Comparison of ENCODE assay signal across 22 cellular contexts in the genomic region with DNA sequence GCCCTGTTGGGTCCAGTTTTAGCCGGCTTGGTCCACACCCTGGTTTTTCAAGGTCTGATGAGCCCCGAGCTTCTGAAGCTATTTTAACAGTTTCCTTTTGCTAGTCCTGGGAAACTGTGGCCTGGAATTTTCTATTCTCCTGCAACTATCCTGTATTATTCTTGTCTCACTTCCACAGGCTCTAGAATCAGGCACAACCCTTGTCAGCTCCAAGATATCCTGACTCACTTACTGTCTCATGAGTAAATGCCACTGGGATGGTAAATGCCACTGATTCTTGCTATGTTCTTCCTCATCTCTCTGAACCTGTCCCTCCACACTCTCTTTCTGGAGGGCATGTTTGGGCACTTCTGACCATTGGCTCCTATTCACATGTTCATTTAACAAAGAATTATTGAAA.
"Had no signal": no experiment of that assay in that cellular context is flagged by ENCODE, and none has a peak within 500 bp of the region (broad histone marks: within the 10 kb centered on the region; RNA-seq: fewer than 3 reads in every experiment).

No MANE protein-coding gene starts in this region.

- H3K4me2 ChIP-seq: KMS-11 had no signal

- H3K4me1 Mint-ChIP-seq: activated B cell treated with CpG ODN at 0.5 μM for 24 hours; activated CD4-positive, alpha-beta memory T cell treated with anti-CD3 and anti-CD28 coated beads, Interleukin-2, amount 10 ng/mL, durations not matched to agents 7 days and 5 days; activated CD4-positive, alpha-beta T cell treated with anti-CD3 and anti-CD28 coated beads, Interleukin-2, amount 10 ng/mL, durations not matched to agents 7 days and 5 days; activated T-helper 17 cell treated with anti-CD3 and anti-CD28 coated beads, Interleukin-2, amount 50 U/mL, for 72 hours had no signal

- H3K36me3 ChIP-seq: Peyer's patch had no signal

- H3K27me3 ChIP-seq: Peyer's patch had no signal

- H3K9me3 ChIP-seq: Peyer's patch had no signal

- H3K27me3 Mint-ChIP-seq: activated B cell treated with CpG ODN at 0.5 μM for 24 hours; activated CD4-positive, alpha-beta memory T cell treated with anti-CD3 and anti-CD28 coated beads, Interleukin-2, amount 10 ng/mL, durations not matched to agents 7 days and 5 days; activated CD4-positive, alpha-beta T cell treated with anti-CD3 and anti-CD28 coated beads, Interleukin-2, amount 10 ng/mL, durations not matched to agents 7 days and 5 days; activated naive CD8-positive, alpha-beta T cell; activated T-helper 17 cell treated with anti-CD3 and anti-CD28 coated beads, Interleukin-2, amount 50 U/mL, for 72 hours had no signal

- H3K4me3 ChIP-seq: Peyer's patch had no signal

- H3K4me3 Mint-ChIP-seq: activated B cell treated with CpG ODN at 0.5 μM for 24 hours; activated CD4-positive, alpha-beta memory T cell treated with anti-CD3 and anti-CD28 coated beads, Interleukin-2, amount 10 ng/mL, durations not matched to agents 7 days and 5 days; activated CD4-positive, alpha-beta T cell treated with anti-CD3 and anti-CD28 coated beads, Interleukin-2, amount 10 ng/mL, durations not matched to agents 7 days and 5 days; activated naive CD4-positive, alpha-beta T cell treated with anti-CD3 and anti-CD28 coated beads for 36 hours; activated naive CD8-positive, alpha-beta T cell; activated T-helper 17 cell treated with anti-CD3 and anti-CD28 coated beads, Interleukin-2, amount 50 U/mL, for 72 hours; T-helper 1 cell treated with Interleukin-12 subunit alpha and Interleukin-12 subunit beta and Interleukin-4 antibody, amounts not matched to agents 30 μg/mL and 1 μg/mL, for 36 hours had no signal

- H3K36me3 Mint-ChIP-seq: activated naive CD8-positive, alpha-beta T cell had no signal

- H3K27ac Mint-ChIP-seq: activated B cell treated with CpG ODN at 0.5 μM for 24 hours; activated CD4-positive, alpha-beta memory T cell treated with anti-CD3 and anti-CD28 coated beads, Interleukin-2, amount 10 ng/mL, durations not matched to agents 7 days and 5 days; activated CD4-positive, alpha-beta T cell treated with anti-CD3 and anti-CD28 coated beads, Interleukin-2, amount 10 ng/mL, durations not matched to agents 7 days and 5 days; activated naive CD4-positive, alpha-beta T cell treated with anti-CD3 and anti-CD28 coated beads for 36 hours; activated naive CD8-positive, alpha-beta T cell; activated T-helper 17 cell treated with anti-CD3 and anti-CD28 coated beads, Interleukin-2, amount 50 U/mL, for 72 hours; T-helper 1 cell treated with Interleukin-12 subunit alpha and Interleukin-12 subunit beta and Interleukin-4 antibody, amounts not matched to agents 30 μg/mL and 1 μg/mL, for 36 hours had no signal

- DNase-seq: activated B cell treated with CpG ODN at 0.5 μM for 24 hours; activated CD4-positive, alpha-beta memory T cell treated with anti-CD3 and anti-CD28 coated beads, Interleukin-2, amount 10 ng/mL, durations not matched to agents 7 days and 5 days; activated CD4-positive, alpha-beta T cell treated with anti-CD3 and anti-CD28 coated beads for 1 hour; activated CD4-positive, alpha-beta T cell treated with anti-CD3 and anti-CD28 coated beads, Interleukin-2, amount 10 ng/mL, durations not matched to agents 7 days and 5 days; activated gamma-delta T cell; activated naive CD4-positive, alpha-beta T cell treated with anti-CD3 and anti-CD28 coated beads for 36 hours; activated T-cell treated with anti-CD3 and anti-CD28 coated beads for 4 hours; activated T-cell treated with anti-CD3 and anti-CD28 coated beads, Interleukin-2, amount 50 U/mL, for 48 hours; caudate nucleus; MV-4-11; NCI-H1092 treated with DMSO at 0.1 percent for 48 hours; NCI-H1417 treated with DMSO at 0.1 percent for 48 hours; NCI-H1694; NCI-H2029; NCI-H2107; NCI-H524; Peyer's patch; SHP77 had no signal

- ATAC-seq: activated T-helper 17 cell treated with anti-CD3 and anti-CD28 coated beads, Interleukin-2, amount 50 U/mL, for 72 hours had no signal

- H3K9ac ChIP-seq: KMS-11 had no signal

- H3K27ac ChIP-seq: KMS-11, Peyer's patch had no signal
